Comparison of ENCODE assay signal across 1 cellular context in the genomic region with DNA sequence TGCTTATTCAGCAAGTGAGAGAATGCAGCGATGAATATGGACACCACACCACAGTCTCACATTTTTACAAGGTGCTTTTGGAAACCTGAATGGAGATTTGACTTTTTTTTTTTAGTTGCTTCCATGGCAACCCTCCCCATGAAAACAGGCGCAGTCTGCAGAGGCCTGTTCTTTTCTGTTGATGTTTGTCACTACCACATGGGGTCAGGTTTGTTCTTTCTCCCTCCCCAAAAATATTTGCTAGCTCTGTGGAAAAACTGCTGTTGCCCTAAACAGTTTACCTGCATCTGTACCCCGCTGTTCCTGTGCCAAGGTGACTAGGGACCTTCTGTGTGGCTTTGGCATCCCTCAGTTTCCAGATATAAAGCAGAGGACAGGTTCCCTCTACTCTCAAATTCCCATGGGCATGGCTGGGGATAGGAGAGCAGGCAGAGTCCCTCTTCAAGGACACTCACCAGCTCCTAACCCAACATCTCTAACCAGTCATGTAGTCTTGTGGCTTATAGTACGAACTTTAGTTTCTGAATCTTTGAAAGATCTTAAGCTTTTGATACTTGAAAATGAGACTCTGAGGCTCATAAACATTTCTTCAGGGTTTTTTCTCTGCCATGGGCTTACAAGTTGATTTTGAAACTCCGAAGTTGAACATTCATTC.
TF ChIP-seq lines count a peak whose summit lies in the region.

No MANE protein-coding gene starts in this region.

TF ChIP-seq in GM23338, 12 proteins besides CTCF, POLR2A, EP300 and RAD21 (continued from another document):
- TF ChIP-seq, protein P1, sequence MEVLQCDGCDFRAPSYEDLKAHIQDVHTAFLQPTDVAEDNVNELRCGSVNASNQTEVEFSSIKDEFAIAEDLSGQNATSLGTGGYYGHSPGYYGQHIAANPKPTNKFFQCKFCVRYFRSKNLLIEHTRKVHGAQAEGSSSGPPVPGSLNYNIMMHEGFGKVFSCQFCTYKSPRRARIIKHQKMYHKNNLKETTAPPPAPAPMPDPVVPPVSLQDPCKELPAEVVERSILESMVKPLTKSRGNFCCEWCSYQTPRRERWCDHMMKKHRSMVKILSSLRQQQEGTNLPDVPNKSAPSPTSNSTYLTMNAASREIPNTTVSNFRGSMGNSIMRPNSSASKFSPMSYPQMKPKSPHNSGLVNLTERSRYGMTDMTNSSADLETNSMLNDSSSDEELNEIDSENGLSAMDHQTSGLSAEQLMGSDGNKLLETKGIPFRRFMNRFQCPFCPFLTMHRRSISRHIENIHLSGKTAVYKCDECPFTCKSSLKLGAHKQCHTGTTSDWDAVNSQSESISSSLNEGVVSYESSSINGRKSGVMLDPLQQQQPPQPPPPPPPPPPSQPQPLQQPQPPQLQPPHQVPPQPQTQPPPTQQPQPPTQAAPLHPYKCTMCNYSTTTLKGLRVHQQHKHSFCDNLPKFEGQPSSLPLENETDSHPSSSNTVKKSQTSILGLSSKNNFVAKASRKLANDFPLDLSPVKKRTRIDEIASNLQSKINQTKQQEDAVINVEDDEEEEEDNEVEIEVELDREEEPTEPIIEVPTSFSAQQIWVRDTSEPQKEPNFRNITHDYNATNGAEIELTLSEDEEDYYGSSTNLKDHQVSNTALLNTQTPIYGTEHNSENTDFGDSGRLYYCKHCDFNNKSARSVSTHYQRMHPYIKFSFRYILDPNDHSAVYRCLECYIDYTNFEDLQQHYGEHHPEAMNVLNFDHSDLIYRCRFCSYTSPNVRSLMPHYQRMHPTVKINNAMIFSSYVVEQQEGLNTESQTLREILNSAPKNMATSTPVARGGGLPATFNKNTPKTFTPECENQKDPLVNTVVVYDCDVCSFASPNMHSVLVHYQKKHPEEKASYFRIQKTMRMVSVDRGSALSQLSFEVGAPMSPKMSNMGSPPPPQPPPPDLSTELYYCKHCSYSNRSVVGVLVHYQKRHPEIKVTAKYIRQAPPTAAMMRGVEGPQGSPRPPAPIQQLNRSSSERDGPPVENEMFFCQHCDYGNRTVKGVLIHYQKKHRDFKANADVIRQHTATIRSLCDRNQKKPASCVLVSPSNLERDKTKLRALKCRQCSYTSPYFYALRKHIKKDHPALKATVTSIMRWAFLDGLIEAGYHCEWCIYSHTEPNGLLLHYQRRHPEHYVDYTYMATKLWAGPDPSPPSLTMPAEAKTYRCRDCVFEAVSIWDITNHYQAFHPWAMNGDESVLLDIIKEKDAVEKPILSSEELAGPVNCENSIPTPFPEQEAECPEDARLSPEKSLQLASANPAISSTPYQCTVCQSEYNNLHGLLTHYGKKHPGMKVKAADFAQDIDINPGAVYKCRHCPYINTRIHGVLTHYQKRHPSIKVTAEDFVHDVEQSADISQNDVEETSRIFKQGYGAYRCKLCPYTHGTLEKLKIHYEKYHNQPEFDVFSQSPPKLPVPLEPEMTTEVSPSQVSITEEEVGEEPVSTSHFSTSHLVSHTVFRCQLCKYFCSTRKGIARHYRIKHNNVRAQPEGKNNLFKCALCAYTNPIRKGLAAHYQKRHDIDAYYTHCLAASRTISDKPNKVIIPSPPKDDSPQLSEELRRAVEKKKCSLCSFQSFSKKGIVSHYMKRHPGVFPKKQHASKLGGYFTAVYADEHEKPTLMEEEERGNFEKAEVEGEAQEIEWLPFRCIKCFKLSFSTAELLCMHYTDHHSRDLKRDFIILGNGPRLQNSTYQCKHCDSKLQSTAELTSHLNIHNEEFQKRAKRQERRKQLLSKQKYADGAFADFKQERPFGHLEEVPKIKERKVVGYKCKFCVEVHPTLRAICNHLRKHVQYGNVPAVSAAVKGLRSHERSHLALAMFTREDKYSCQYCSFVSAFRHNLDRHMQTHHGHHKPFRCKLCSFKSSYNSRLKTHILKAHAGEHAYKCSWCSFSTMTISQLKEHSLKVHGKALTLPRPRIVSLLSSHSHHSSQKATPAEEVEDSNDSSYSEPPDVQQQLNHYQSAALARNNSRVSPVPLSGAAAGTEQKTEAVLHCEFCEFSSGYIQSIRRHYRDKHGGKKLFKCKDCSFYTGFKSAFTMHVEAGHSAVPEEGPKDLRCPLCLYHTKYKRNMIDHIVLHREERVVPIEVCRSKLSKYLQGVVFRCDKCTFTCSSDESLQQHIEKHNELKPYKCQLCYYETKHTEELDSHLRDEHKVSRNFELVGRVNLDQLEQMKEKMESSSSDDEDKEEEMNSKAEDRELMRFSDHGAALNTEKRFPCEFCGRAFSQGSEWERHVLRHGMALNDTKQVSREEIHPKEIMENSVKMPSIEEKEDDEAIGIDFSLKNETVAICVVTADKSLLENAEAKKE (CRISPR knock-in tag; IDR thresholded peaks at IDR 0.05), result no peak
- TF ChIP-seq EZH2 (IDR thresholded peaks at IDR 0.05; ENCODE audit: low read depth, unreplicated experiment), result no peak
- TF ChIP-seq POLR2AphosphoS5 (IDR thresholded peaks at IDR 0.05; ENCODE audit: low read depth), result no peak
- TF ChIP-seq ZNF331 (CRISPR knock-in tag; IDR thresholded peaks at IDR 0.05; ENCODE audit: low read depth), result no peak
- TF ChIP-seq CREB1 (CRISPR knock-in tag; IDR thresholded peaks at IDR 0.05; ENCODE audit: low read depth), result no peak
- TF ChIP-seq JUNB (IDR thresholded peaks at IDR 0.05; ENCODE audit: unreplicated experiment), result no peak
- no peak for TF ChIP-seq STAT1 (IDR thresholded peaks at IDR 0.05; ENCODE audit: unreplicated experiment)
